ENCODE assay signal across 10 cellular contexts in genomic region chr2:85589982-85590791, GRCh38. TPM values are rescaled to one million over a fixed set of nuclear protein-coding genes. Genes with fewer than 3 reads are reported as not detected.
DNase-seq lines count a peak whose midpoint lies in the region; ATAC-seq and TF ChIP-seq lines count a peak whose summit lies in the region.
"Had no signal": no experiment of that assay in that cellular context is flagged by ENCODE, and none has a peak within 500 bp of the region (broad histone marks: within the 10 kb centered on the region; RNA-seq: fewer than 3 reads in every experiment).

No MANE protein-coding gene starts in this region.

- H3K27me3 ChIP-seq in left lung = no peaks in the 10 kb centered on the region
- H3K27me3 ChIP-seq in tibial nerve = no peaks in the 10 kb centered on the region
- no peaks in the 10 kb centered on the region for H3K27me3 ChIP-seq in trophoblast cell (ENCODE audit: insufficient read depth, low read length)

- H3K9me3 Mint-ChIP-seq in activated T-cell treated with anti-CD3 and anti-CD28 coated beads, Interleukin-2, amount 50 U/mL, for 24 hours = no peaks in the 10 kb centered on the region
- H3K9me3 Mint-ChIP-seq: CD8-positive, alpha-beta T cell had no signal

- H3K9me3 ChIP-seq in left lung (no peaks in the 10 kb centered on the region), tibial nerve (no peaks in the 10 kb centered on the region), trophoblast cell (ENCODE audit: insufficient read depth, low read depth, low read length) (no peaks in the 10 kb centered on the region)

- no peak overlapping the region for H3K14ac ChIP-seq in trophoblast cell (ENCODE audit: low read length)

- peak overlapping the region; percentile 89 to 92 for H3K27ac ChIP-seq in left lung
- peak overlapping the region; percentile 30 to 95 (median 84) for H3K27ac ChIP-seq in tibial nerve
- no peak overlapping the region for H3K27ac ChIP-seq in trophoblast cell (ENCODE audit: low read depth, low read length)

- peaks cover 7% of the 10 kb centered on the region for H3K79me1 ChIP-seq in trophoblast cell (ENCODE audit: low read length)

- no peak overlapping the region for H4K8ac ChIP-seq in trophoblast cell (ENCODE audit: low read depth, low read length)

- H2BK12ac ChIP-seq in trophoblast cell (ENCODE audit: low read length) = no peak overlapping the region

- H3K4me3 Mint-ChIP-seq in activated T-cell treated with anti-CD3 and anti-CD28 coated beads, Interleukin-2, amount 50 U/mL, for 24 hours = no peak overlapping the region
- H3K4me3 Mint-ChIP-seq: CD8-positive, alpha-beta T cell had no signal

- no peak overlapping the region for H4K12ac ChIP-seq in trophoblast cell (ENCODE audit: low read depth, low read length)

- H3K4me1 ChIP-seq in left lung (peaks cover 67 to 87% of the 10 kb centered on the region in 2 donors), tibial nerve (peaks cover 0 to 91% (median 69%) of the 10 kb centered on the region in 4 donors), trophoblast cell (ENCODE audit: control insufficient read depth in 1 of 2, insufficient read depth in 2 of 2, low read length in 2 of 2) (peaks cover 14 to 21% of the 10 kb centered on the region in 2 experiments)

- intact Hi-C loops in left lung (cut with DNase I) = no loop called here

- no peaks in the 10 kb centered on the region for H3K27me3 Mint-ChIP-seq in activated T-cell treated with anti-CD3 and anti-CD28 coated beads, Interleukin-2, amount 50 U/mL, for 24 hours

- no peak overlapping the region for H4K91ac ChIP-seq in trophoblast cell (ENCODE audit: low read depth, low read length)

- ATAC-seq in left lung = peak; percentile 66
- ATAC-seq: CD8-positive, alpha-beta T cell had no signal

- H3K4ac ChIP-seq in trophoblast cell (ENCODE audit: low read depth, low read length) = no peak overlapping the region

- H3K79me2 ChIP-seq in trophoblast cell (ENCODE audit: control insufficient read depth, insufficient read depth, low read length, poor library complexity) = no peaks in the 10 kb centered on the region

- no peak for TF ChIP-seq POLR2A in tibial nerve (IDR thresholded peaks at IDR 0.05)

- peak overlapping the region; percentile 65 for H3K27ac Mint-ChIP-seq in activated T-cell treated with anti-CD3 and anti-CD28 coated beads, Interleukin-2, amount 50 U/mL, for 24 hours
- H3K27ac Mint-ChIP-seq: CD8-positive, alpha-beta T cell had no signal

- DNase-seq in activated T-cell treated with anti-CD3 and anti-CD28 coated beads, Interleukin-2, amount 50 U/mL, for 24 hours = no peak
- no peak for DNase-seq in activated T-cell treated with anti-CD3 and anti-CD28 coated beads, Interleukin-2, amount 50 U/mL, for 1 hour
- DNase-seq in astrocyte of the hippocampus (ENCODE audit: low read depth, low spot score) = peak; percentile 97
- DNase-seq in left lung = peak in 1 of 2 donors; percentile 71
- DNase-seq in tibial nerve (ENCODE audit: low spot score in 2 of 2) = no peak
- no peak for DNase-seq in NK-92 treated with Interleukin-12 subunit alpha and Interleukin-12 subunit beta, amount 100 ng/mL, for 24 hours (lab: John Stamatoyannopoulos, UW)
- no peak for DNase-seq in HPDE6-E6E7 (ENCODE audit: extremely low spot score)
- DNase-seq in trophoblast cell = no peak
- DNase-seq: CD8-positive, alpha-beta T cell had no signal

- no peak overlapping the region for H2AK5ac ChIP-seq in trophoblast cell (ENCODE audit: low read length)

- 25 to 29% methylated on average over 7 of the region's 7 CpGs for WGBS in tibial nerve, 2 donors
- WGBS in trophoblast cell (ENCODE audit: extremely low coverage, insufficient coverage, insufficient read length) = no CpG with 5 or more reads among the region's 7 CpGs

- no peak overlapping the region for H2BK120ac ChIP-seq in trophoblast cell (ENCODE audit: insufficient read depth, low read length, poor library complexity)

- H3K23ac ChIP-seq in trophoblast cell (ENCODE audit: low read length) = no peak overlapping the region

- peaks cover 38% of the 10 kb centered on the region for H3K4me1 Mint-ChIP-seq in activated T-cell treated with anti-CD3 and anti-CD28 coated beads, Interleukin-2, amount 50 U/mL, for 24 hours (ENCODE audit: low read depth)

- H3K18ac ChIP-seq in trophoblast cell (ENCODE audit: low read length) = no peak overlapping the region

- no peak overlapping the region for H3K9ac ChIP-seq in trophoblast cell (ENCODE audit: low read length)

- no peak overlapping the region for H3K4me2 ChIP-seq in trophoblast cell (ENCODE audit: low read length)

- H2AFZ ChIP-seq in trophoblast cell (ENCODE audit: insufficient read depth, low read length, poor library complexity) = no peak overlapping the region

- TF ChIP-seq CTCF in left lung (IDR thresholded peaks at IDR 0.05) (no peak), tibial nerve (IDR thresholded peaks at IDR 0.05) (peak in 1 of 5 experiments; percentile 5)

- no peak overlapping the region for H2BK5ac ChIP-seq in trophoblast cell (ENCODE audit: low read depth, low read length, poor library complexity)

- peak in 1 of 2 donors; percentile 50 for TF ChIP-seq EP300 in tibial nerve (IDR thresholded peaks at IDR 0.05)

- H3K36me3 ChIP-seq in left lung (no peaks in the 10 kb centered on the region), tibial nerve (no peaks in the 10 kb centered on the region), trophoblast cell (ENCODE audit: control insufficient read depth in 1 of 2, insufficient read depth in 2 of 2, low read length in 2 of 2) (no peaks in the 10 kb centered on the region)

- no peak overlapping the region for H3K4me3 ChIP-seq in left lung
- H3K4me3 ChIP-seq in tibial nerve = no peak overlapping the region
- no peak overlapping the region for H3K4me3 ChIP-seq in trophoblast cell (ENCODE audit: low read depth, low read length)

- peaks cover 6% of the 10 kb centered on the region for H3K36me3 Mint-ChIP-seq in activated T-cell treated with anti-CD3 and anti-CD28 coated beads, Interleukin-2, amount 50 U/mL, for 24 hours (ENCODE audit: low read depth)
- H3K36me3 Mint-ChIP-seq: CD8-positive, alpha-beta T cell had no signal

RNA-seq across cellular contexts. Expression of gene RNF181, which starts 5.4 kb away (rescaled TPM):
- total RNA-seq in left lung (100 to 1,000 TPM; 101 to 107 TPM), tibial nerve (100 to 1,000 TPM; 117 to 212 (median 162) TPM)
- 201 and 212 TPM in 2 replicates for polyA plus RNA-seq in trophoblast cell (2013)

RNA-seq across cellular contexts. Expression of gene VAMP5, which starts 6.0 kb away (rescaled TPM):
- total RNA-seq in left lung (10 to 100 TPM; 58.2 to 87.7 TPM), tibial nerve (10 to 100 TPM; 39.6 to 91.6 (median 55.6) TPM)
- polyA plus RNA-seq in trophoblast cell (2013) = 9.0 and 9.3 TPM in 2 replicates
- polyA plus RNA-seq: neural cell had no signal

RNA-seq across cellular contexts. Expression of gene TMEM150A, which starts 12.3 kb away (rescaled TPM):
- total RNA-seq in left lung (10 to 100 TPM; 28.2 to 39.6 TPM), tibial nerve (10 to 100 TPM; 12.9 to 29.4 (median 16.6) TPM)
- polyA plus RNA-seq in trophoblast cell (2013) = 10.1 and 10.9 TPM in 2 replicates

RNA-seq across cellular contexts. Expression of gene VAMP8, which starts 12.8 kb away (rescaled TPM):
- total RNA-seq in left lung (100 to 1,000 TPM; 176 to 250 TPM), tibial nerve (10 to 100 TPM in 2 of 4 donors, 1 to 10 TPM in 2; 4.3 to 24.0 (median 11.8) TPM)
- polyA plus RNA-seq in trophoblast cell (2013) = 104 and 109 TPM in 2 replicates
- polyA plus RNA-seq: neural cell had no signal

RNA-seq across cellular contexts. Expression of gene C2orf68, which starts 21.7 kb away (rescaled TPM):
- 10 to 100 TPM; 37.0 to 42.5 TPM for total RNA-seq in left lung
- total RNA-seq in tibial nerve = 10 to 100 TPM; 15.7 to 21.9 (median 19.7) TPM
- polyA plus RNA-seq in trophoblast cell (2013) = 35.7 and 37.4 TPM in 2 replicates
